In the genomic region with DNA sequence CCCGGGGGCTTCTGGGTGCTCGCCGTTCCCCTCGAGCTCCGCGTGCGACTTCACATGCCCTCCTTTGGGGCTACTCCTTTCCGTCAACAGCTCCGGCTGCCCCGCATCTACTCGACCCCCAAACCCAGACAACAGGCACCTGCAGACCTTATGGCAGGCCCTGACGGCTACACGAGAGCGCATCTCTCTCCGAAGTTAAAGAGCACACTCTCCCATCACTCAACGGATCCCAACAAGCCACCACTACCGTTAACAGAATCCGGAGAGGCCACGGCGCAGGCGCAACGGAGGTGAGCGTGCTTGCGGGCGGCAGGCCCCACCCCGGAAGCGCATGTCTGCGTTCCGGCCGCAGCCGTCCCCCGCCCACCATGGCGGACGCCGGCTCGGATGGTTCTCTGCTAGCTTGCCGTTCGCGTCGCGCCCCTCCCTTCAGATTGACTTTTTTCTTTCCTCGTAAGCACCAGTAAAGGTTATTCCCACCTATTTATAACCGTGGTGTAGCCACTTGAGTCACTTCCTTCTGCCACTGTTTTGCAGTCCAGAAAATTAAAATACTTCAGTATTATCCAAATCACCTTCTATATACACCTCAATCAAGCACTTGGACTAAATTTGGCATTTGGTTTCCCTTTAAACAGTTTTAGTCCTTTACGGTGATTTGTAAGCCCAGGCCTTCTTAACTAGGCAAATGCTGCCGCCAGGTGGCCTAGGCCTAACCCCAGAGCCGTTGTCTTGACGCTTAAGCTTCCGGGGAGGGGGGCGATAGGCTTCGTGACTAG, we compare ENCODE assay signal across 8 cellular contexts. TPM values are rescaled to one million over a fixed set of nuclear protein-coding genes. Genes with fewer than 3 reads are reported as not detected.
DNase-seq lines count a peak whose midpoint lies in the region; ATAC-seq and TF ChIP-seq lines count a peak whose summit lies in the region.

A gene (minus strand): TSS at position 269 of the 779 bp plus-strand sequence. CDS start 86 bp downstream, at position 183.

- H3K4me1 Mint-ChIP-seq in activated naive CD8-positive, alpha-beta T cell (ENCODE audit: low read depth) = peaks cover 78% of the 10 kb centered on the region

- H3K27me3 ChIP-seq in ovary = no peaks in the 10 kb centered on the region
- no peaks in the 10 kb centered on the region for H3K27me3 ChIP-seq in thyroid gland

- peak within 1 kb of the TSS; percentile 99 for H3K4me3 Mint-ChIP-seq in activated naive CD8-positive, alpha-beta T cell

- no peaks in the 10 kb centered on the region for H3K27me3 Mint-ChIP-seq in activated naive CD8-positive, alpha-beta T cell

- TF ChIP-seq EP300 in ovary (IDR thresholded peaks at IDR 0.05) = no peak

- H3K27ac Mint-ChIP-seq in activated naive CD8-positive, alpha-beta T cell = peak within 1 kb of the TSS; percentile 98

- DNase-seq in NCI-H1105 treated with DMSO at 0.1 percent for 48 hours (lab: John Stamatoyannopoulos, UW) (peak; percentile 86), SKM-1 treated with dmso at 0.1 percent for 144 hours (lab: John Stamatoyannopoulos, UW; ENCODE audit: unreplicated experiment) (peak; percentile 93), head of caudate nucleus (peak; percentile 83 to 96 (median 93)), ovary (peak; percentile 88 to 94 (median 89)), thyroid gland (peak; percentile 93)

- TF ChIP-seq CTCF in GM12872 (IDR thresholded peaks at IDR 0.05; ENCODE audit: insufficient read depth, low read depth, low read length) (peak; percentile 70), ovary (IDR thresholded peaks at IDR 0.05) (peak in 2 of 3 donors; percentile 46 to 52), thyroid gland (IDR thresholded peaks at IDR 0.05) (peak in 4 of 6 experiments; percentile 31 to 43 (median 34))

- H3K9me3 ChIP-seq in ovary (no peaks in the 10 kb centered on the region), thyroid gland (no peaks in the 10 kb centered on the region)

- H3K9me3 Mint-ChIP-seq in activated naive CD8-positive, alpha-beta T cell (ENCODE audit: low read depth) = no peaks in the 10 kb centered on the region

- intact Hi-C loops in head of caudate nucleus (cut with DNase I) = loop anchor here (1.0 kb wide), 1 partner anchor 8 kb away; no protein-coding TSS in a partner anchor
- intact Hi-C loops in ovary (cut with DNase I) = loop anchor here in 2 of 4 donors (10.0 kb wide), 2 partner anchors 72 to 182 kb away; no protein-coding TSS in a partner anchor
- intact Hi-C loops in thyroid gland (cut with DNase I) = loop anchor here (10.0 kb wide), 1 partner anchor 192 kb away; no protein-coding TSS in a partner anchor

- peaks cover 6% of the 10 kb centered on the region for H3K4me1 ChIP-seq in ovary (ENCODE audit: insufficient read depth)
- peaks cover 10 to 40% of the 10 kb centered on the region in 2 donors for H3K4me1 ChIP-seq in thyroid gland

- 0 to 2% (median 1%) methylated on average over 36 to 50 of the region's 50 CpGs for WGBS in ovary, 3 donors
- WGBS in thyroid gland, 2 donors = 1 to 2% methylated on average over 23 to 50 of the region's 50 CpGs

- peak; percentile 87 for ATAC-seq in HG02678 (IDR thresholded peaks at IDR 0.05; ENCODE audit: unreplicated experiment)

- H3K4me3 ChIP-seq in ovary = peak within 1 kb of the TSS; percentile 52
- H3K4me3 ChIP-seq in thyroid gland (replicated peaks in 1 of 3) = peak within 1 kb of the TSS; percentile 41 to 56 (median 50)

- H3K36me3 ChIP-seq in ovary = no peaks in the 10 kb centered on the region
- peaks cover 48 to 50% of the 10 kb centered on the region in 2 donors for H3K36me3 ChIP-seq in thyroid gland

- peak; percentile 6 for TF ChIP-seq POLR2A in ovary (IDR thresholded peaks at IDR 0.05)
- TF ChIP-seq POLR2A in thyroid gland (IDR thresholded peaks at IDR 0.05) = peak in 1 of 2 donors; percentile 56

- H3K27ac ChIP-seq in ovary (peak within 1 kb of the TSS; percentile 17 to 64), thyroid gland (peak within 1 kb of the TSS in 2 of 3 donors; percentile 26 to 76)

- peaks cover 22% of the 10 kb centered on the region for H3K36me3 Mint-ChIP-seq in activated naive CD8-positive, alpha-beta T cell

RNA-seq across cellular contexts. Expression of the gene that starts here (rescaled TPM):
- 10 to 100 TPM; 13.6 to 21.3 (median 17.6) TPM for total RNA-seq in ovary
- polyA plus RNA-seq in ovary = 10 to 100 TPM in 1 of 2 donors, 1 to 10 TPM in 1; 8.7 to 13.3 TPM
- total RNA-seq in thyroid gland = 10 to 100 TPM; 10.6 to 15.0 (median 13.1) TPM

Comparison
In these comparisons a context has a peak if more than half of its experiments do, and no peak if none do; other contexts are left out.
1. Peak in every context shown above with its lines: DNase-seq, ATAC-seq, H3K4me3 ChIP-seq and H3K27ac ChIP-seq.